Comparison of ENCODE assay signal across 1 cellular context in genomic region chr17:59330314-59330942, GRCh38.
TF ChIP-seq lines count a peak whose summit lies in the region.

No MANE protein-coding gene starts in this region.

TF ChIP-seq in HepG2, 621 proteins besides CTCF, POLR2A, EP300 and RAD21 (continued from another document and continues in another):
- TF ChIP-seq, protein P1, sequence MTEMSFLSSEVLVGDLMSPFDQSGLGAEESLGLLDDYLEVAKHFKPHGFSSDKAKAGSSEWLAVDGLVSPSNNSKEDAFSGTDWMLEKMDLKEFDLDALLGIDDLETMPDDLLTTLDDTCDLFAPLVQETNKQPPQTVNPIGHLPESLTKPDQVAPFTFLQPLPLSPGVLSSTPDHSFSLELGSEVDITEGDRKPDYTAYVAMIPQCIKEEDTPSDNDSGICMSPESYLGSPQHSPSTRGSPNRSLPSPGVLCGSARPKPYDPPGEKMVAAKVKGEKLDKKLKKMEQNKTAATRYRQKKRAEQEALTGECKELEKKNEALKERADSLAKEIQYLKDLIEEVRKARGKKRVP (CRISPR knock-in tag; IDR thresholded peaks at IDR 0.05): no peak
- TF ChIP-seq ZNF138 (CRISPR knock-in tag; IDR thresholded peaks at IDR 0.05; ENCODE audit: low read depth) (no peak), PITX1 (CRISPR knock-in tag; IDR thresholded peaks at IDR 0.05) (peak; percentile 46; the same call in 1 of the 2 replicates), ZUFSP (CRISPR knock-in tag; IDR thresholded peaks at IDR 0.05; ENCODE audit: borderline replicate concordance) (no peak), SETDB1 (CRISPR knock-in tag; IDR thresholded peaks at IDR 0.05; ENCODE audit: borderline replicate concordance) (no peak), DNMT3B (CRISPR knock-in tag; conservative IDR thresholded peaks at IDR 0.05) (no peak; the same call in 1 of the 2 replicates), ZNF776 (CRISPR knock-in tag; IDR thresholded peaks at IDR 0.05) (peak; percentile 26; the same call in 1 of the 2 replicates), POGK (CRISPR knock-in tag; conservative IDR thresholded peaks at IDR 0.05) (0 out of 2 replicates have a peak, but pooled peaks have one; percentile 49), TBX3 (IDR thresholded peaks at IDR 0.05; ENCODE audit: borderline replicate concordance) (no peak), SP2 (CRISPR knock-in tag; IDR thresholded peaks at IDR 0.05) (0 out of 2 replicates have a peak, but pooled peaks have one; percentile 19), ZFYVE20 (CRISPR knock-in tag; IDR thresholded peaks at IDR 0.05; ENCODE audit: borderline replicate concordance, low read depth) (no peak), ZNF451 (CRISPR knock-in tag; IDR thresholded peaks at IDR 0.05) (no peak; the same call in 1 of the 2 replicates), XRCC5 (optimal IDR thresholded peaks at IDR 0.05; ENCODE audit: low read length) (peak; percentile 85), FOXP1 (IDR thresholded peaks at IDR 0.05) (no peak), FOXP1 (CRISPR knock-in tag; IDR thresholded peaks at IDR 0.05) (0 out of 2 replicates have a peak, but pooled peaks have one; percentile 18), GTF2F1 (IDR thresholded peaks at IDR 0.05; ENCODE audit: low read length) (no peak), AFF4 (CRISPR knock-in tag; IDR thresholded peaks at IDR 0.05) (peak; percentile 62; the same call in 1 of the 2 replicates), ZNF780A (CRISPR knock-in tag; IDR thresholded peaks at IDR 0.05) (no peak), ZNF574 (CRISPR knock-in tag; IDR thresholded peaks at IDR 0.05) (peak; percentile 72), ZSCAN25 (CRISPR knock-in tag; IDR thresholded peaks at IDR 0.05) (no peak), ZNF883 (CRISPR knock-in tag; IDR thresholded peaks at IDR 0.05; ENCODE audit: not compliant biosample characterization) (no peak), GTF3A (CRISPR knock-in tag; conservative IDR thresholded peaks at IDR 0.05) (no peak), ZNF333 (CRISPR knock-in tag; IDR thresholded peaks at IDR 0.05; ENCODE audit: borderline replicate concordance) (no peak), JARID2 (CRISPR knock-in tag; IDR thresholded peaks at IDR 0.05; ENCODE audit: insufficient replicate concordance) (no peak), ZNF296 (CRISPR knock-in tag; conservative IDR thresholded peaks at IDR 0.05) (no peak), ZFP82 (CRISPR knock-in tag; IDR thresholded peaks at IDR 0.05; ENCODE audit: borderline replicate concordance) (no peak; the same call in 1 of the 2 replicates), ZSCAN21 (CRISPR knock-in tag; IDR thresholded peaks at IDR 0.05; ENCODE audit: borderline replicate concordance) (no peak), HNF4G (IDR thresholded peaks at IDR 0.05; ENCODE audit: borderline replicate concordance, low read depth, low read length) (no peak), HNF4G (CRISPR knock-in tag; IDR thresholded peaks at IDR 0.05; ENCODE audit: borderline replicate concordance, low read depth) (0 out of 2 replicates have a peak, but pooled peaks have one; percentile 63), ZNF34 (CRISPR knock-in tag; IDR thresholded peaks at IDR 0.05; ENCODE audit: borderline replicate concordance) (no peak), PRDM15 (CRISPR knock-in tag; IDR thresholded peaks at IDR 0.05) (peak; percentile 93), HOXA9 (CRISPR knock-in tag; IDR thresholded peaks at IDR 0.05; ENCODE audit: borderline replicate concordance) (no peak), RBAK (CRISPR knock-in tag; IDR thresholded peaks at IDR 0.05) (no peak), HMG20B (CRISPR knock-in tag; conservative IDR thresholded peaks at IDR 0.05) (no peak), ZNF629 (CRISPR knock-in tag; conservative IDR thresholded peaks at IDR 0.05) (no peak), IKZF4 (CRISPR knock-in tag; IDR thresholded peaks at IDR 0.05; ENCODE audit: borderline replicate concordance, low read depth, not compliant biosample characterization) (no peak), ATM (IDR thresholded peaks at IDR 0.05; ENCODE audit: borderline replicate concordance) (no peak)
- TF ChIP-seq, protein P2, sequence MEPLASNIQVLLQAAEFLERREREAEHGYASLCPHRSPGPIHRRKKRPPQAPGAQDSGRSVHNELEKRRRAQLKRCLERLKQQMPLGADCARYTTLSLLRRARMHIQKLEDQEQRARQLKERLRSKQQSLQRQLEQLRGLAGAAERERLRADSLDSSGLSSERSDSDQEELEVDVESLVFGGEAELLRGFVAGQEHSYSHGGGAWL (CRISPR knock-in tag; IDR thresholded peaks at IDR 0.05): peak; percentile 61
- TF ChIP-seq, protein P3, sequence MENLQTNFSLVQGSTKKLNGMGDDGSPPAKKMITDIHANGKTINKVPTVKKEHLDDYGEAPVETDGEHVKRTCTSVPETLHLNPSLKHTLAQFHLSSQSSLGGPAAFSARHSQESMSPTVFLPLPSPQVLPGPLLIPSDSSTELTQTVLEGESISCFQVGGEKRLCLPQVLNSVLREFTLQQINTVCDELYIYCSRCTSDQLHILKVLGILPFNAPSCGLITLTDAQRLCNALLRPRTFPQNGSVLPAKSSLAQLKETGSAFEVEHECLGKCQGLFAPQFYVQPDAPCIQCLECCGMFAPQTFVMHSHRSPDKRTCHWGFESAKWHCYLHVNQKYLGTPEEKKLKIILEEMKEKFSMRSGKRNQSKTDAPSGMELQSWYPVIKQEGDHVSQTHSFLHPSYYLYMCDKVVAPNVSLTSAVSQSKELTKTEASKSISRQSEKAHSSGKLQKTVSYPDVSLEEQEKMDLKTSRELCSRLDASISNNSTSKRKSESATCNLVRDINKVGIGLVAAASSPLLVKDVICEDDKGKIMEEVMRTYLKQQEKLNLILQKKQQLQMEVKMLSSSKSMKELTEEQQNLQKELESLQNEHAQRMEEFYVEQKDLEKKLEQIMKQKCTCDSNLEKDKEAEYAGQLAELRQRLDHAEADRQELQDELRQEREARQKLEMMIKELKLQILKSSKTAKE (CRISPR knock-in tag; IDR thresholded peaks at IDR 0.05; ENCODE audit: borderline replicate concordance): peak; percentile 24; the same call in 1 of the 2 replicates
- TF ChIP-seq, protein P4, sequence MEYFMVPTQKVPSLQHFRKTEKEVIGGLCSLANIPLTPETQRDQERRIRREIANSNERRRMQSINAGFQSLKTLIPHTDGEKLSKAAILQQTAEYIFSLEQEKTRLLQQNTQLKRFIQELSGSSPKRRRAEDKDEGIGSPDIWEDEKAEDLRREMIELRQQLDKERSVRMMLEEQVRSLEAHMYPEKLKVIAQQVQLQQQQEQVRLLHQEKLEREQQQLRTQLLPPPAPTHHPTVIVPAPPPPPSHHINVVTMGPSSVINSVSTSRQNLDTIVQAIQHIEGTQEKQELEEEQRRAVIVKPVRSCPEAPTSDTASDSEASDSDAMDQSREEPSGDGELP (IDR thresholded peaks at IDR 0.05; ENCODE audit: borderline replicate concordance, low read depth): peak; percentile 91
- TF ChIP-seq, protein P5, sequence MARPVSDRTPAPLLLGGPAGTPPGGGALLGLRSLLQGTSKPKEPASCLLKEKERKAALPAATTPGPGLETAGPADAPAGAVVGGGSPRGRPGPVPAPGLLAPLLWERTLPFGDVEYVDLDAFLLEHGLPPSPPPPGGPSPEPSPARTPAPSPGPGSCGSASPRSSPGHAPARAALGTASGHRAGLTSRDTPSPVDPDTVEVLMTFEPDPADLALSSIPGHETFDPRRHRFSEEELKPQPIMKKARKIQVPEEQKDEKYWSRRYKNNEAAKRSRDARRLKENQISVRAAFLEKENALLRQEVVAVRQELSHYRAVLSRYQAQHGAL (CRISPR knock-in tag; IDR thresholded peaks at IDR 0.05; ENCODE audit: not compliant biosample characterization): no peak
